17 cellular contexts compared by ENCODE assay signal in genomic region chr17:15882777-15883176, GRCh38.
"Had no signal": no experiment of that assay in that cellular context is flagged by ENCODE, and none has a peak within 500 bp of the region (broad histone marks: within the 10 kb centered on the region; RNA-seq: fewer than 3 reads in every experiment).

No MANE protein-coding gene starts in this region.

- H3K9me3 ChIP-seq: body of pancreas, lower lobe of right lung, transverse colon, vagina had no signal

- H3K4me1 ChIP-seq: body of pancreas, transverse colon, vagina had no signal

- H3K27ac ChIP-seq: body of pancreas, dorsolateral prefrontal cortex, lower lobe of right lung, transverse colon, vagina had no signal

- H3K27me3 ChIP-seq: body of pancreas, transverse colon, vagina had no signal

- H3K36me3 ChIP-seq: lower lobe of right lung, transverse colon, vagina had no signal

- ATAC-seq: activated CD8-positive, alpha-beta memory T cell treated with anti-CD3 and anti-CD28 coated beads, Interleukin-2, amount 10 ng/mL, durations not matched to agents 7 days and 5 days; body of pancreas; lower lobe of right lung; T-cell had no signal

- DNase-seq: activated CD4-positive, alpha-beta memory T cell treated with anti-CD3 and anti-CD28 coated beads, Interleukin-2, amount 10 ng/mL, durations not matched to agents 7 days and 5 days; activated CD4-positive, alpha-beta T cell treated with anti-CD3 and anti-CD28 coated beads for 48 hours; activated CD4-positive, CD25-positive, alpha-beta regulatory T cell; activated CD8-positive, alpha-beta memory T cell treated with anti-CD3 and anti-CD28 coated beads, Interleukin-2, amount 10 ng/mL, durations not matched to agents 7 days and 5 days; activated naive CD8-positive, alpha-beta T cell treated with anti-CD3 and anti-CD28 coated beads for 36 hours; amygdala; body of pancreas; caudate nucleus; dorsolateral prefrontal cortex; head of caudate nucleus; lower lobe of right lung; nephron progenitor cell; nucleus accumbens; posterior cingulate gyrus; T-cell; transverse colon had no signal

- H3K4me3 ChIP-seq: body of pancreas, dorsolateral prefrontal cortex, lower lobe of right lung, transverse colon, vagina had no signal
